In genomic region chrX:97131886-97132285, GRCh38 we compare ENCODE assay signal across 23 cellular contexts.
DNase-seq lines count a peak whose midpoint lies in the region; ATAC-seq, FAIRE-seq and TF ChIP-seq lines count a peak whose summit lies in the region.
"Had no signal": no experiment of that assay in that cellular context is flagged by ENCODE, and none has a peak within 500 bp of the region (broad histone marks: within the 10 kb centered on the region; RNA-seq: fewer than 3 reads in every experiment).

No MANE protein-coding gene starts in this region.

- H3K36me3 ChIP-seq in GM23338 (ENCODE audit: insufficient read depth), result no peaks in the 10 kb centered on the region
- no peaks in the 10 kb centered on the region for H3K36me3 ChIP-seq in spleen
- H3K36me3 ChIP-seq: BE2C had no signal

- H3K27me3 Mint-ChIP-seq in GM23338 (ENCODE audit: insufficient read depth, low read depth, poor library complexity), result no peaks in the 10 kb centered on the region
- H3K27me3 Mint-ChIP-seq: CD4-positive, CD25-positive, alpha-beta regulatory T cell; CD8-positive, alpha-beta memory T cell; IgD-negative memory B cell had no signal

- H3K27ac Mint-ChIP-seq in GM23338, result peak overlapping the region; percentile 66
- H3K27ac Mint-ChIP-seq: CD4-positive, CD25-positive, alpha-beta regulatory T cell; CD8-positive, alpha-beta memory T cell; HFFc6; IgD-negative memory B cell had no signal

- intact Hi-C loops in spleen (cut with DNase I; ENCODE audit: low total_unique reads), result no loop called here

- no peaks in the 10 kb centered on the region; the same call in 1 of the 2 replicates for H3K9me2 ChIP-seq in GM23338 (ENCODE audit: insufficient read depth)

- H2AFZ ChIP-seq in GM23338, result no peak overlapping the region

- no peak overlapping the region for H3K4me3 Mint-ChIP-seq in GM23338
- H3K4me3 Mint-ChIP-seq: CD4-positive, CD25-positive, alpha-beta regulatory T cell; CD8-positive, alpha-beta memory T cell; HFFc6; IgD-negative memory B cell had no signal

- H3K4me1 Mint-ChIP-seq in GM23338, result peaks cover 11% of the 10 kb centered on the region; the same call in 2 of the 3 replicates
- H3K4me1 Mint-ChIP-seq: CD4-positive, CD25-positive, alpha-beta regulatory T cell; CD8-positive, alpha-beta memory T cell had no signal

- TF ChIP-seq CTCF in GM23338 (conservative IDR thresholded peaks at IDR 0.05; ENCODE audit: low read depth in 2 of 2) (no peak), spleen (IDR thresholded peaks at IDR 0.05 in 8 of 11, conservative IDR thresholded peaks at IDR 0.05 in 3 of 11) (no peak)

- no peaks in the 10 kb centered on the region for H3K27me3 ChIP-seq in GM23338 (ENCODE audit: insufficient read depth)
- H3K27me3 ChIP-seq in spleen (replicated peaks in 1 of 7), result no peaks in the 10 kb centered on the region
- H3K27me3 ChIP-seq: BE2C had no signal

- TF ChIP-seq POLR2A in spleen (IDR thresholded peaks at IDR 0.05), result no peak

- H3K4me2 ChIP-seq in GM23338, result no peak overlapping the region

- H3K27ac ChIP-seq in GM23338 (ENCODE audit: low read depth) (no peak overlapping the region), spleen (no peak overlapping the region)

- H3K9me3 Mint-ChIP-seq in GM23338, result no peaks in the 10 kb centered on the region
- H3K9me3 Mint-ChIP-seq: CD4-positive, CD25-positive, alpha-beta regulatory T cell; CD8-positive, alpha-beta memory T cell; HFFc6 had no signal

- no peaks in the 10 kb centered on the region for H4K20me1 ChIP-seq in GM23338 (replicated peaks; ENCODE audit: insufficient read depth)

- H3F3A ChIP-seq in GM23338 (replicated peaks; ENCODE audit: low read depth), result no peaks in the 10 kb centered on the region

- H3K9me3 ChIP-seq in spleen, result no peaks in the 10 kb centered on the region
- H3K9me3 ChIP-seq: BE2C had no signal

- no peak overlapping the region for H3K4me3 ChIP-seq in GM23338
- H3K4me3 ChIP-seq in spleen, result no peak overlapping the region

- no peaks in the 10 kb centered on the region for H3K79me2 ChIP-seq in GM23338 (replicated peaks; ENCODE audit: insufficient read depth)

- DNase-seq in NCI-H2107 treated with DMSO at 0.1 percent for 48 hours (lab: John Stamatoyannopoulos, UW; ENCODE audit: unreplicated experiment), result peak; percentile 33
- no peak for DNase-seq in NCI-H2107 (lab: John Stamatoyannopoulos, UW)
- no peak for DNase-seq in GM23338 (ENCODE audit: low spot score)
- no peak for DNase-seq in SKM-1 (lab: John Stamatoyannopoulos, UW; ENCODE audit: unreplicated experiment)
- DNase-seq in spleen, result no peak
- DNase-seq: ACHN; BE2C; C1 segment of cervical spinal cord; CD4-positive, CD25-positive, alpha-beta regulatory T cell; CD8-positive, alpha-beta memory T cell; COR-L47; DMS153; DMS79; GDM1; GOT3; H7; HFFc6 had no signal

- ATAC-seq in GM23338 (no peak), HG03095 (IDR thresholded peaks at IDR 0.05; ENCODE audit: unreplicated experiment) (no peak)
- ATAC-seq: HCT116, HepG2 had no signal

- peak; percentile 41 for FAIRE-seq in colon (lab: Jason Lieb, UNC)
- FAIRE-seq: GM12892, HepG2 had no signal

- no peaks in the 10 kb centered on the region for H3K36me3 Mint-ChIP-seq in GM23338 (ENCODE audit: low read depth)
- H3K36me3 Mint-ChIP-seq: CD4-positive, CD25-positive, alpha-beta regulatory T cell had no signal

- H3K4me1 ChIP-seq in GM23338 (ENCODE audit: insufficient read depth) (peaks cover 20% of the 10 kb centered on the region), spleen (no peaks in the 10 kb centered on the region)
- H3K4me1 ChIP-seq: BE2C had no signal

- 72 to 95% (median 87%) methylated on average over 2 of the region's 2 CpGs for WGBS in spleen, 5 donors

TF ChIP-seq in GM23338, 12 proteins besides CTCF, POLR2A, EP300 and RAD21 (continues in another document):
- TF ChIP-seq POLR2AphosphoS5 (IDR thresholded peaks at IDR 0.05; ENCODE audit: low read depth) (no peak), NANOG (IDR thresholded peaks at IDR 0.05; ENCODE audit: borderline replicate concordance) (no peak), EZH2 (IDR thresholded peaks at IDR 0.05; ENCODE audit: low read depth, unreplicated experiment) (no peak), ETS1 (IDR thresholded peaks at IDR 0.05) (no peak), REST (IDR thresholded peaks at IDR 0.05; ENCODE audit: unreplicated experiment) (no peak), CREB1 (CRISPR knock-in tag; IDR thresholded peaks at IDR 0.05; ENCODE audit: low read depth) (no peak), ZNF331 (CRISPR knock-in tag; IDR thresholded peaks at IDR 0.05; ENCODE audit: low read depth) (no peak), JUNB (IDR thresholded peaks at IDR 0.05; ENCODE audit: unreplicated experiment) (no peak), ZNF114 (CRISPR knock-in tag; IDR thresholded peaks at IDR 0.05) (no peak)
